Comparison of ENCODE assay signal across 31 cellular contexts in genomic region chr10:121952226-121952625, GRCh38. TPM values are rescaled to one million over a fixed set of nuclear protein-coding genes. Genes with fewer than 3 reads are reported as not detected.
DNase-seq lines count a peak whose midpoint lies in the region; ATAC-seq, FAIRE-seq and TF ChIP-seq lines count a peak whose summit lies in the region.
"Had no signal": no experiment of that assay in that cellular context is flagged by ENCODE, and none has a peak within 500 bp of the region (broad histone marks: within the 10 kb centered on the region; RNA-seq: fewer than 3 reads in every experiment).

No MANE protein-coding gene starts in this region.

- H3K36me3 ChIP-seq in right atrium auricular region = peaks cover 17% of the 10 kb centered on the region
- peaks cover 9% of the 10 kb centered on the region for H3K36me3 ChIP-seq in CD4-positive, alpha-beta memory T cell (ENCODE audit: insufficient read depth, low read length)
- H3K36me3 ChIP-seq: breast epithelium had no signal

- FAIRE-seq in urothelium cell line (lab: Jason Lieb, UNC) = no peak
- FAIRE-seq: D721Med, frontal cortex, HepG2 had no signal

- intact Hi-C loops in CD4-positive, alpha-beta memory T cell (cut with micrococcal nuclease) = no loop called here

- no peaks in the 10 kb centered on the region for H3K4me1 ChIP-seq in right atrium auricular region
- H3K4me1 ChIP-seq in CD4-positive, alpha-beta memory T cell (ENCODE audit: insufficient read depth, low read length) = no peaks in the 10 kb centered on the region
- H3K4me1 ChIP-seq: breast epithelium, parathyroid adenoma, spleen, upper lobe of left lung had no signal

- POLR2A ChIA-PET in CD4-positive, alpha-beta memory T cell (lab: Charles Lee; ENCODE audit: partially characterized antibody) = interaction anchor here (0.6 kb wide), 1 partner anchor 17 kb away, joined by 4 read pairs; no protein-coding TSS in a partner anchor

- H3K4me3 ChIP-seq in right atrium auricular region = no peak overlapping the region
- H3K4me3 ChIP-seq in CD4-positive, alpha-beta memory T cell (ENCODE audit: low read length in 2 of 2) = no peak overlapping the region
- H3K4me3 ChIP-seq: breast epithelium, hepatocyte, PC-9, spleen, upper lobe of left lung had no signal

- ATAC-seq in stimulated activated naive B cell treated with anti-CD40 and anti-IgM and Interleukin-4, amounts not matched to agents 10 μg/mL and 1 μg/mL and 100 μg/mL, for 72 hours (replicated peaks) = no peak
- ATAC-seq: activated T-cell treated with anti-CD3 and anti-CD28 coated beads, Interleukin-2, amount 50 U/mL, for 72 hours; HepG2; left colon; right cardiac atrium had no signal

- H3K4me3 Mint-ChIP-seq in stimulated activated naive B cell treated with anti-CD40 and anti-IgM and Interleukin-4, amounts not matched to agents 10 μg/mL and 1 μg/mL and 100 μg/mL, for 72 hours = no peak overlapping the region
- no peak overlapping the region for H3K4me3 Mint-ChIP-seq in CD4-positive, alpha-beta memory T cell
- H3K4me3 Mint-ChIP-seq: activated T-cell treated with anti-CD3 and anti-CD28 coated beads, Interleukin-2, amount 50 U/mL, for 72 hours; neural crest cell had no signal

- no peaks in the 10 kb centered on the region for H3K9me3 Mint-ChIP-seq in stimulated activated naive B cell treated with anti-CD40 and anti-IgM and Interleukin-4, amounts not matched to agents 10 μg/mL and 1 μg/mL and 100 μg/mL, for 72 hours
- H3K9me3 Mint-ChIP-seq in CD4-positive, alpha-beta memory T cell = no peaks in the 10 kb centered on the region
- H3K9me3 Mint-ChIP-seq: activated T-cell treated with anti-CD3 and anti-CD28 coated beads, Interleukin-2, amount 50 U/mL, for 72 hours; neural crest cell had no signal

- H3K27me3 Mint-ChIP-seq in stimulated activated naive B cell treated with anti-CD40 and anti-IgM and Interleukin-4, amounts not matched to agents 10 μg/mL and 1 μg/mL and 100 μg/mL, for 72 hours = no peaks in the 10 kb centered on the region
- H3K27me3 Mint-ChIP-seq in CD4-positive, alpha-beta memory T cell = no peaks in the 10 kb centered on the region

- peaks cover 33 to 41% of the 10 kb centered on the region in 2 donors for H3K36me3 Mint-ChIP-seq in stimulated activated naive B cell treated with anti-CD40 and anti-IgM and Interleukin-4, amounts not matched to agents 10 μg/mL and 1 μg/mL and 100 μg/mL, for 72 hours
- H3K36me3 Mint-ChIP-seq in CD4-positive, alpha-beta memory T cell = peaks cover 23 to 29% of the 10 kb centered on the region in 2 donors

- H3K27ac ChIP-seq in right atrium auricular region = no peak overlapping the region
- no peak overlapping the region for H3K27ac ChIP-seq in CD4-positive, alpha-beta memory T cell (ENCODE audit: low read depth, low read length)
- H3K27ac ChIP-seq: breast epithelium, epithelial cell of prostate, hepatocyte, parathyroid adenoma, PC-9, spleen, upper lobe of left lung had no signal

- DNase-seq in GM03348 (ENCODE audit: low spot score) = peak; percentile 27
- DNase-seq in RPMI7951 (ENCODE audit: low read depth) = peak; percentile 87
- peak; percentile 57 for DNase-seq in fibroblast of gingiva (ENCODE audit: low read depth)
- DNase-seq in stimulated activated naive B cell treated with anti-CD40 and anti-IgM and Interleukin-4, amounts not matched to agents 10 μg/mL and 1 μg/mL and 100 μg/mL, for 72 hours = no peak
- DNase-seq in urothelium cell line (ENCODE audit: low spot score) = no peak
- no peak for DNase-seq in right atrium auricular region (ENCODE audit: low spot score)
- no peak for DNase-seq in CD4-positive, alpha-beta memory T cell
- DNase-seq: activated CD4-positive, alpha-beta T cell treated with anti-CD3 and anti-CD28 coated beads, Interleukin-2, amount 50 U/mL, for 1 hour; activated naive CD4-positive, alpha-beta T cell treated with Interleukin-2 at 50 U/mL for 16 hours; activated T-cell treated with anti-CD3 and anti-CD28 coated beads, Interleukin-2, amount 50 U/mL, for 72 hours; HCEC 1CT; left colon; mammary epithelial cell; NCI-H1092 treated with DMSO at 0.1 percent for 48 hours; NCI-H187; NCI-H524; PC-9; right cardiac atrium; SHP77; spleen; stimulated activated CD4-positive, alpha-beta T cell treated with anti-CD3 and anti-CD28 coated beads, Interleukin-2, amount 100 ng/mL, for 48 hours; substantia nigra; upper lobe of left lung had no signal

- H3K9me3 ChIP-seq in right atrium auricular region = no peaks in the 10 kb centered on the region
- no peaks in the 10 kb centered on the region for H3K9me3 ChIP-seq in CD4-positive, alpha-beta memory T cell (ENCODE audit: control insufficient read depth in 1 of 2, low read length in 2 of 2)
- H3K9me3 ChIP-seq: breast epithelium, spleen, upper lobe of left lung had no signal

- no peaks in the 10 kb centered on the region for H3K27me3 ChIP-seq in right atrium auricular region
- H3K27me3 ChIP-seq in CD4-positive, alpha-beta memory T cell (ENCODE audit: insufficient read depth, low read length) = no peaks in the 10 kb centered on the region
- H3K27me3 ChIP-seq: breast epithelium, hepatocyte, spleen, upper lobe of left lung had no signal

- CTCF ChIA-PET in CD4-positive, alpha-beta memory T cell (lab: Charles Lee; ENCODE audit: partially characterized antibody) = no interaction called here

- H3K27ac Mint-ChIP-seq in stimulated activated naive B cell treated with anti-CD40 and anti-IgM and Interleukin-4, amounts not matched to agents 10 μg/mL and 1 μg/mL and 100 μg/mL, for 72 hours = peak overlapping the region; percentile 15
- H3K27ac Mint-ChIP-seq in CD4-positive, alpha-beta memory T cell = no peak overlapping the region

- no peak for TF ChIP-seq CTCF in right atrium auricular region (IDR thresholded peaks at IDR 0.05)

- H3K4me1 Mint-ChIP-seq in stimulated activated naive B cell treated with anti-CD40 and anti-IgM and Interleukin-4, amounts not matched to agents 10 μg/mL and 1 μg/mL and 100 μg/mL, for 72 hours = peaks cover 0 to 4% of the 10 kb centered on the region in 2 donors
- H3K4me1 Mint-ChIP-seq in CD4-positive, alpha-beta memory T cell = peaks cover 0 to 3% (median 0%) of the 10 kb centered on the region in 4 donors

RNA-seq across cellular contexts. Expression of gene NSMCE4A, which starts 22.8 kb away (rescaled TPM):
- total RNA-seq in RPMI7951 (2014; rRNA removed; shearing (Covaris generic)) = 78.8 and 94.9 TPM in 2 replicates
- 10 to 100 TPM; 34.2 to 34.9 TPM for total RNA-seq in right atrium auricular region
- total RNA-seq in CD4-positive, alpha-beta memory T cell = 10 to 100 TPM; 71.2 to 74.8 TPM
- 10 to 100 TPM; 57.0 to 69.9 TPM for polyA plus RNA-seq in CD4-positive, alpha-beta memory T cell

RNA-seq across cellular contexts. Expression of gene ATE1, which starts 24.4 kb away (rescaled TPM):
- total RNA-seq in RPMI7951 (2014; rRNA removed; shearing (Covaris generic)) = 16.8 and 18.4 TPM in 2 replicates
- 10 to 100 TPM; 31.0 to 62.0 TPM for total RNA-seq in right atrium auricular region
- 10 to 100 TPM; 24.5 to 26.2 TPM for total RNA-seq in CD4-positive, alpha-beta memory T cell
- 10 to 100 TPM; 24.9 to 36.6 TPM for polyA plus RNA-seq in CD4-positive, alpha-beta memory T cell

RNA-seq across cellular contexts. Expression of gene TACC2, which starts 36.7 kb away (rescaled TPM):
- total RNA-seq in RPMI7951 (2014; rRNA removed; shearing (Covaris generic)) = 7.3 and 11.1 TPM in 2 replicates
- total RNA-seq in right atrium auricular region = 100 to 1,000 TPM; 247 to 286 TPM
- total RNA-seq in CD4-positive, alpha-beta memory T cell = not detected
- not detected for polyA plus RNA-seq in CD4-positive, alpha-beta memory T cell

Comparison
In these comparisons a context has a peak if more than half of its experiments do, and no peak if none do; other contexts are left out.
1. DNase-seq: peak in GM03348 (single experiment), RPMI7951 (single experiment) and fibroblast of gingiva (single experiment); none in stimulated activated naive B cell treated with anti-CD40 and anti-IgM and Interleukin-4, amounts not matched to agents 10 μg/mL and 1 μg/mL and 100 μg/mL, for 72 hours (single experiment), urothelium cell line (single experiment), right atrium auricular region (single experiment) and CD4-positive, alpha-beta memory T cell (0 of 5).
2. RNA of gene TACC2, which starts 36.7 kb away (total RNA-seq): 247 to 286 TPM in right atrium auricular region; 7.3 to 11.1 TPM in RPMI7951 and not detected in CD4-positive, alpha-beta memory T cell; every median in the first group is over 10 times any median in the second.